In genomic region chr7:54339074-54339473, GRCh38 we compare ENCODE assay signal across 24 cellular contexts.
DNase-seq lines count a peak whose midpoint lies in the region; FAIRE-seq and TF ChIP-seq lines count a peak whose summit lies in the region.
"Had no signal": no experiment of that assay in that cellular context is flagged by ENCODE, and none has a peak within 500 bp of the region (broad histone marks: within the 10 kb centered on the region; RNA-seq: fewer than 3 reads in every experiment).

No MANE protein-coding gene starts in this region.

- H3K36me3 ChIP-seq in BJ (ENCODE audit: control insufficient read depth, insufficient read depth, low read length) (no peaks in the 10 kb centered on the region), Caco-2 (ENCODE audit: control insufficient read depth, insufficient read depth, low read length) (no peaks in the 10 kb centered on the region)
- H3K36me3 ChIP-seq: cardiac muscle cell, neural progenitor cell had no signal

- H3K4me3 Mint-ChIP-seq in nephron progenitor cell (no peak overlapping the region), Caco-2 (ENCODE audit: unreplicated experiment) (no peak overlapping the region)
- H3K4me3 Mint-ChIP-seq: activated CD4-positive, alpha-beta T cell treated with anti-CD3 and anti-CD28 coated beads, Interleukin-2, amount 10 ng/mL, durations not matched to agents 24 days and 14 days; activated naive CD8-positive, alpha-beta T cell treated with anti-CD3 and anti-CD28 coated beads, Interleukin-2, amount 50 U/mL, for 24 hours; dendritic cell treated with granulocyte-macrophage colony-stimulating factor and Interleukin-4, amounts not matched to agents 40 ng/mL and 50 ng/mL, for 4 days; mesothelial cell of epicardium; neural progenitor cell; T-helper 1 cell treated with Interleukin-12 subunit alpha and Interleukin-12 subunit beta and Interleukin-4 antibody, amounts not matched to agents 30 μg/mL and 1 μg/mL, for 36 hours had no signal

- H3K27ac Mint-ChIP-seq in nephron progenitor cell (no peak overlapping the region), Caco-2 (ENCODE audit: unreplicated experiment) (no peak overlapping the region)
- H3K27ac Mint-ChIP-seq: activated CD4-positive, alpha-beta T cell treated with anti-CD3 and anti-CD28 coated beads, Interleukin-2, amount 10 ng/mL, durations not matched to agents 24 days and 14 days; activated naive CD8-positive, alpha-beta T cell treated with anti-CD3 and anti-CD28 coated beads, Interleukin-2, amount 50 U/mL, for 24 hours; activated T-helper 2 cell treated with anti-CD3 and anti-CD28 coated beads, Interferon-gamma antibody, Interleukin-2, Interleukin-4, amounts not matched to agents 10 μg/mL and 5 μg/mL and 100 μg/mL, durations not matched to agents 14 hours and 24 hours and 36 hours; dendritic cell treated with granulocyte-macrophage colony-stimulating factor and Interleukin-4, amounts not matched to agents 40 ng/mL and 50 ng/mL, for 4 days; mesothelial cell of epicardium; neural progenitor cell; T-helper 1 cell treated with Interleukin-12 subunit alpha and Interleukin-12 subunit beta and Interleukin-4 antibody, amounts not matched to agents 30 μg/mL and 1 μg/mL, for 36 hours had no signal

- DNase-seq in BJ (ENCODE audit: low read depth), result peak; percentile 14
- peak; percentile 89 for DNase-seq in SK-N-DZ (ENCODE audit: low spot score)
- DNase-seq in fibroblast of villous mesenchyme (ENCODE audit: low read depth), result peak; percentile 82
- DNase-seq in nephron progenitor cell, result peak; percentile 15
- no peak for DNase-seq in Caco-2
- no peak for DNase-seq in DMS114 treated with DMSO at 0.1 percent for 48 hours (lab: John Stamatoyannopoulos, UW; ENCODE audit: unreplicated experiment)
- DNase-seq in urothelium cell line (ENCODE audit: low spot score), result no peak
- no peak for DNase-seq in NCI-H524 (lab: John Stamatoyannopoulos, UW)
- DNase-seq: activated CD4-positive, alpha-beta T cell treated with anti-CD3 and anti-CD28 coated beads, Interleukin-2, amount 10 ng/mL, durations not matched to agents 24 days and 14 days; activated CD8-positive, alpha-beta memory T cell treated with anti-CD3 and anti-CD28 coated beads, Interleukin-2, amount 50 U/mL, for 4 hours; activated naive CD8-positive, alpha-beta T cell treated with anti-CD3 and anti-CD28 coated beads, Interleukin-2, amount 50 U/mL, for 24 hours; DMS 273 treated with DMSO at 0.1 percent for 48 hours; MM.1S; NCI-H146; NCI-H2171 treated with DMSO at 0.1 percent for 48 hours; SIG-M5; stimulated activated CD8-positive, alpha-beta memory T cell treated with anti-CD3 and anti-CD28 coated beads, Interleukin-4, amount 100 ng/mL, for 48 hours had no signal

- H3K4me1 Mint-ChIP-seq in nephron progenitor cell, result peaks cover 17% of the 10 kb centered on the region
- no peaks in the 10 kb centered on the region for H3K4me1 Mint-ChIP-seq in Caco-2 (ENCODE audit: low read depth, unreplicated experiment)
- H3K4me1 Mint-ChIP-seq: activated CD4-positive, alpha-beta T cell treated with anti-CD3 and anti-CD28 coated beads, Interleukin-2, amount 10 ng/mL, durations not matched to agents 24 days and 14 days; activated naive CD8-positive, alpha-beta T cell treated with anti-CD3 and anti-CD28 coated beads, Interleukin-2, amount 50 U/mL, for 24 hours; neural progenitor cell had no signal

- BruUV-seq in Caco-2 (replicated peaks; lab: Mats Ljungman, UMichigan), result no TSS peak

- no peaks in the 10 kb centered on the region for H3K9me3 ChIP-seq in Caco-2
- H3K9me3 ChIP-seq: psoas muscle had no signal

- H3K4me3 ChIP-seq in BJ (ENCODE audit: low read depth, low read length) (no peak overlapping the region), fibroblast of villous mesenchyme (ENCODE audit: low read depth, low read length) (no peak overlapping the region), Caco-2 (ENCODE audit: low read depth, low read length) (no peak overlapping the region)
- H3K4me3 ChIP-seq: cardiac muscle cell, neural progenitor cell, psoas muscle had no signal

- TF ChIP-seq CTCF in BJ (IDR thresholded peaks at IDR 0.05; ENCODE audit: insufficient read depth, low read depth, low read length) (no peak), fibroblast of villous mesenchyme (IDR thresholded peaks at IDR 0.05; ENCODE audit: insufficient read depth, low read depth, low read length) (no peak), nephron progenitor cell (IDR thresholded peaks at IDR 0.05) (no peak), Caco-2 (IDR thresholded peaks at IDR 0.05; ENCODE audit: insufficient read depth in 1 of 2, low read depth in 1 of 2, low read length in 1 of 2, severe bottlenecking in 1 of 2, unreplicated experiment in 1 of 2) (no peak)

- CTCF ChIA-PET in BJ (lab: Yijun Ruan, JAX) (no interaction called here), Caco-2 (lab: Charles Lee) (no interaction called here)

- H3K4me1 ChIP-seq in Caco-2, result no peaks in the 10 kb centered on the region
- H3K4me1 ChIP-seq: neural progenitor cell, psoas muscle had no signal

- H3K27me3 ChIP-seq in BJ (ENCODE audit: control insufficient read depth, insufficient read depth, low read length) (no peaks in the 10 kb centered on the region), Caco-2 (replicated peaks; ENCODE audit: control insufficient read depth, insufficient read depth, low read length) (no peaks in the 10 kb centered on the region)
- H3K27me3 ChIP-seq: cardiac muscle cell, neural progenitor cell had no signal

- intact Hi-C loops in Caco-2 (cut with micrococcal nuclease; ENCODE audit: unreplicated experiment), result no loop called here

- no peak for FAIRE-seq in urothelium cell line (lab: Jason Lieb, UNC)

- POLR2A ChIA-PET in BJ (lab: Charles Lee) (no interaction called here), Caco-2 (lab: Charles Lee) (no interaction called here)

- H3K27me3 Mint-ChIP-seq in nephron progenitor cell (ENCODE audit: low read depth, poor library complexity) (peaks cover under 1% of the 10 kb centered on the region), Caco-2 (ENCODE audit: insufficient read depth, unreplicated experiment) (peaks cover 7% of the 10 kb centered on the region)
- H3K27me3 Mint-ChIP-seq: activated CD4-positive, alpha-beta T cell treated with anti-CD3 and anti-CD28 coated beads, Interleukin-2, amount 10 ng/mL, durations not matched to agents 24 days and 14 days; activated naive CD8-positive, alpha-beta T cell treated with anti-CD3 and anti-CD28 coated beads, Interleukin-2, amount 50 U/mL, for 24 hours; dendritic cell treated with granulocyte-macrophage colony-stimulating factor and Interleukin-4, amounts not matched to agents 40 ng/mL and 50 ng/mL, for 4 days had no signal

- H3K36me3 Mint-ChIP-seq in nephron progenitor cell (ENCODE audit: low read depth) (no peaks in the 10 kb centered on the region), Caco-2 (ENCODE audit: insufficient read depth, unreplicated experiment) (peaks cover 5% of the 10 kb centered on the region)
- H3K36me3 Mint-ChIP-seq: mesothelial cell of epicardium, neural progenitor cell had no signal

- H3K9me3 Mint-ChIP-seq in nephron progenitor cell, result no peaks in the 10 kb centered on the region
- no peaks in the 10 kb centered on the region for H3K9me3 Mint-ChIP-seq in Caco-2 (ENCODE audit: unreplicated experiment)
- H3K9me3 Mint-ChIP-seq: mesothelial cell of epicardium, neural progenitor cell had no signal

Comparison
In these comparisons a context has a peak if more than half of its experiments do, and no peak if none do; other contexts are left out.
1. DNase-seq: peak in BJ (single experiment), SK-N-DZ (single experiment), fibroblast of villous mesenchyme (single experiment) and nephron progenitor cell (single experiment); none in Caco-2 (0 of 2), DMS114 treated with DMSO at 0.1 percent for 48 hours (single experiment), urothelium cell line (single experiment) and NCI-H524 (0 of 2).